Comparison of ENCODE assay signal across 7 cellular contexts in the genomic region with DNA sequence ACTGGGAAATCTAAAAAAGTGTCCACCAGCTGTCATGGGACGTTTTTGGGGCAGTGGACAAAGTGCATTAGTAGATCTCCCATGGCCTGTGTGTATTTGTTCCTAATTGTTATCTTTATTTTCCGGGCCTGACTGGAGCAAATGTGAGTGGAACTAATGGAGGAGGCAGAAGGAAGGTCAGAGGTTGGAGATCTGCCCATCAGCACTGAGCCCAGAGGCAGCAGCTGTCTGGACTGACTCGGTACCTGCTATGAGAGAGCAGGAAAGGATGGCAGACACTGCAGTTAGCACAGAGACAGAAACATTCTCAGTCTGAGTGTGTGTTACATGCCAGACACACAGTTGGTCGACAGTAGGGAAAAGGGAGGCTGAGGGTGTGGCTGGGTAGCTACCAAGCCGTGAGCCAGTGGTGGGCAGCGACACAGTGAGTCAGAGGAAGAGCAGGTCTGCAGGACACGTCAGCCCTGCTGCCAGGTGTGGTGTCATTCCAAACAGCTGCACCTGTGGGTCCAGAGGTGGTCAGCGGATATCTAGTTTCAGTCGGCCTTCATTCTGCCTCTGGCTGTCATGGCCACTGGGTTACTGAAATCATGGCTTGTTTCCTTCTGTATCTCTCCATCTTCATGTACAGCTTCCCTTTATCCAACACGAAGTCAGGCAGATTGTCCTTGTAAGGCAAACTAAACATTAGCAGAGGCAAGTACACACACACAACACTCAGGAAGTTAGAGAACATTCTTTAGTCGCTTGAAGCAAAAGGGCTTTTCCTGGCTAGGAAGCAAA.
DNase-seq lines count a peak whose midpoint lies in the region; ATAC-seq, FAIRE-seq and TF ChIP-seq lines count a peak whose summit lies in the region.
"Not testable (repeated sequence)": the region's sequence is repeated elsewhere in the genome, so short reads cannot be mapped to it uniquely, and the experiment has no call there.

No MANE protein-coding gene starts in this region.

- not testable (repeated sequence) for H3K4me3 ChIP-seq in BE2C (ENCODE audit: low read depth, low read length); RWPE2 (ENCODE audit: severe bottlenecking); endothelial cell of umbilical vein (replicated peaks in 1 of 3; ENCODE audit: insufficient read depth in 1 of 3, low read depth in 1 of 3, low read length in 3 of 3); testis

- intact Hi-C loops in endothelial cell of umbilical vein (cut with micrococcal nuclease); Right ventricle myocardium superior (cut with DNase I); left ventricle myocardium superior (cut with micrococcal nuclease); testis (cut with DNase I; ENCODE audit: low total_unique reads): not testable (repeated sequence)

- not testable (repeated sequence) for FAIRE-seq in endothelial cell of umbilical vein (lab: Jason Lieb, UNC)

- not testable (repeated sequence) for H3K9me3 ChIP-seq in BE2C; RWPE2 (ENCODE audit: severe bottlenecking); endothelial cell of umbilical vein (replicated peaks; ENCODE audit: control insufficient read depth, insufficient read depth, low read length); testis

- no CpG with 5 or more reads among the region's 11 CpGs for WGBS in testis, 2 donors

- not testable (repeated sequence) for H3K79me2 ChIP-seq in endothelial cell of umbilical vein (ENCODE audit: control insufficient read depth, insufficient read depth, low read length)

- not testable (repeated sequence) for H3K9ac ChIP-seq in endothelial cell of umbilical vein (replicated peaks; ENCODE audit: extremely low read depth, insufficient read depth, low read length)

- not testable (repeated sequence) for TF ChIP-seq POLR2A in endothelial cell of umbilical vein (IDR thresholded peaks at IDR 0.05; ENCODE audit: low read depth, low read length); testis (IDR thresholded peaks at IDR 0.05)

- POLR2A ChIA-PET in endothelial cell of umbilical vein (lab: Charles Lee): not testable (repeated sequence)

- TF ChIP-seq CTCF in BE2C (IDR thresholded peaks at IDR 0.05; ENCODE audit: low read depth, low read length); RWPE2 (IDR thresholded peaks at IDR 0.05; ENCODE audit: poor library complexity, severe bottlenecking); endothelial cell of umbilical vein (IDR thresholded peaks at IDR 0.05; ENCODE audit: extremely low read depth in 1 of 2, insufficient read depth in 1 of 2, low read depth in 1 of 2, low read length in 2 of 2); foreskin keratinocyte (conservative IDR thresholded peaks at IDR 0.05); testis (IDR thresholded peaks at IDR 0.05): not testable (repeated sequence)

- dilution Hi-C loops in endothelial cell of umbilical vein (cut with MboI; ENCODE audit: extremely low pct_ligation_motif_present, low sequenced_read_pairs): not testable (repeated sequence)

- H3K27me3 ChIP-seq in BE2C; RWPE2 (ENCODE audit: insufficient read depth, poor library complexity, severe bottlenecking); endothelial cell of umbilical vein (ENCODE audit: control insufficient read depth in 2 of 2, insufficient read depth in 2 of 2, low read length in 2 of 2); foreskin keratinocyte; testis: not testable (repeated sequence)

- not testable (repeated sequence) for H3K36me3 ChIP-seq in BE2C; RWPE2 (ENCODE audit: low read depth); endothelial cell of umbilical vein (ENCODE audit: control insufficient read depth in 2 of 2, extremely low read depth in 1 of 2, insufficient read depth in 2 of 2, low read length in 2 of 2); testis (ENCODE audit: low read depth, missing control alignments)

- H4K20me1 ChIP-seq in endothelial cell of umbilical vein (replicated peaks; ENCODE audit: control insufficient read depth, extremely low read depth, insufficient read depth, low read length): not testable (repeated sequence)

- H3K4me1 ChIP-seq in BE2C; RWPE2 (ENCODE audit: insufficient read depth, poor library complexity, severe bottlenecking); endothelial cell of umbilical vein (ENCODE audit: control insufficient read depth, extremely low read depth, insufficient read depth, low read length); foreskin keratinocyte; testis: not testable (repeated sequence)

- not testable (repeated sequence) for H2AFZ ChIP-seq in endothelial cell of umbilical vein (ENCODE audit: low read depth, low read length)

- H3K9me1 ChIP-seq in endothelial cell of umbilical vein (replicated peaks; ENCODE audit: control insufficient read depth, extremely low read depth, insufficient read depth, low read length): not testable (repeated sequence)

- H3K27ac ChIP-seq in RWPE2 (ENCODE audit: poor library complexity, severe bottlenecking); endothelial cell of umbilical vein (ENCODE audit: insufficient read depth, low read depth, low read length); foreskin keratinocyte; testis: not testable (repeated sequence)

- ATAC-seq in RWPE2 (ENCODE audit: low read depth): peak; percentile 93
- ATAC-seq in foreskin keratinocyte: peak; percentile 99
- peak; percentile 27 for ATAC-seq in Right ventricle myocardium superior (ENCODE audit: poor library complexity)
- ATAC-seq in left ventricle myocardium superior: peak; percentile 50

- not testable (repeated sequence) for H3K4me2 ChIP-seq in endothelial cell of umbilical vein (ENCODE audit: insufficient read depth, low read length)

- CTCF ChIA-PET in endothelial cell of umbilical vein (lab: Charles Lee): not testable (repeated sequence)

- BruUV-seq in endothelial cell of umbilical vein (replicated peaks; lab: Mats Ljungman, UMichigan): TSS peak; percentile 83

- DNase-seq in BE2C (peak; percentile 47), testis (peak; percentile 15)
- not testable (repeated sequence) for DNase-seq in RWPE2 (ENCODE audit: low spot score); endothelial cell of umbilical vein (ENCODE audit: low read depth, low spot score); foreskin keratinocyte; Right ventricle myocardium superior; left ventricle myocardium superior

Comparison
In these comparisons a context has a peak if more than half of its experiments do, and no peak if none do; other contexts are left out.
1. ATAC-seq: peak in every context shown above with its lines; median percentile 99 in foreskin keratinocyte; 93 in RWPE2; 50 in left ventricle myocardium superior; 27 in Right ventricle myocardium superior.